In the genomic region with DNA sequence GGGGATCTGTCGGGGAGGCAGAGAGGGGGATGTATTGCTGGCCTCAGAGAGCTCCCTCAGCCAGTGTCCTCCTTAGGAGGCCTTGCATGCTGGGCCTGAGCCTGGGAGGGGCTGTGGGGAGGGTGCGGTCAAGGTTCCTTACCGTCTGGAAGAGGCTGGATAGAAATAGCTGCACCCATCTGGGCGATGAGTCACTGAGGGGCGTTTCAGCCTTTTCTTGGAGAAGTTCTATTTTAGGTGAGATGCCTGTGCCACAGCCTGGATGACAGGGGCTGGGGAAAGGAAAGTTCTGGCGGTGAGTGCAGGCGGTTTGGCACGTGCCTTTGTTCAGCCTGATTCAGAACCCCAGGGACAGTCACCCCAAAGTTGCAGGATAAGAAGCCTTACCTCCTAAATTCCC, we compare ENCODE assay signal across 14 cellular contexts. TPM values are rescaled to one million over a fixed set of nuclear protein-coding genes. Genes with fewer than 3 reads are reported as not detected.
DNase-seq lines count a peak whose midpoint lies in the region; ATAC-seq lines count a peak whose summit lies in the region.
"Had no signal": no experiment of that assay in that cellular context is flagged by ENCODE, and none has a peak within 500 bp of the region (broad histone marks: within the 10 kb centered on the region; RNA-seq: fewer than 3 reads in every experiment).

No MANE protein-coding gene starts in this region.

- in situ Hi-C loops in ACHN (cut with HindIII; ENCODE audit: low pct_ligation_motif_present, low pct_unique_long_range_greater_than_20kb, low sequenced_read_pairs): no loop called here

- H3K9me3 ChIP-seq in adipocyte (ENCODE audit: control insufficient read depth, low read length): no peaks in the 10 kb centered on the region
- H3K9me3 ChIP-seq: BE2C had no signal

- H3K4me1 ChIP-seq in adipocyte (ENCODE audit: control insufficient read depth, insufficient read depth, low read length): no peaks in the 10 kb centered on the region
- H3K4me1 ChIP-seq: BE2C had no signal

- DNase-seq in ACHN (peak; percentile 45), HPDE6-E6E7 (ENCODE audit: extremely low spot score) (peak; percentile 23), adipocyte (ENCODE audit: low read depth) (peak; percentile 45), hepatic stellate cell (ENCODE audit: low spot score) (peak; percentile 72), cerebellum (ENCODE audit: low spot score) (no peak), NCI-H446 treated with DMSO at 0.1 percent for 48 hours (lab: John Stamatoyannopoulos, UW) (no peak)
- no peak for DNase-seq in activated CD4-positive, alpha-beta T cell treated with anti-CD3 and anti-CD28 coated beads for 4 hours
- DNase-seq: activated CD8-positive, alpha-beta memory T cell treated with anti-CD3 and anti-CD28 coated beads, Interleukin-2, amount 10 ng/mL, durations not matched to agents 7 days and 5 days; BE2C; naive B cell; stimulated activated CD4-positive, alpha-beta T cell treated with anti-CD3 and anti-CD28 coated beads, Interleukin-15, amount 100 ng/mL, for 24 hours; stimulated activated naive CD4-positive, alpha-beta T cell; T-helper 1 cell had no signal

- ATAC-seq in HG03045 (IDR thresholded peaks at IDR 0.05; ENCODE audit: unreplicated experiment): no peak
- ATAC-seq: activated CD8-positive, alpha-beta memory T cell treated with anti-CD3 and anti-CD28 coated beads, Interleukin-2, amount 10 ng/mL, durations not matched to agents 7 days and 5 days had no signal

- H3K27me3 ChIP-seq in adipocyte (replicated peaks; ENCODE audit: control insufficient read depth, insufficient read depth, low read length): peaks cover 34% of the 10 kb centered on the region
- H3K27me3 ChIP-seq: BE2C had no signal

- H3K4me3 ChIP-seq in adipocyte (ENCODE audit: low read length): no peak overlapping the region

- H3K36me3 ChIP-seq in adipocyte (ENCODE audit: control insufficient read depth, insufficient read depth, low read length, severe bottlenecking): no peaks in the 10 kb centered on the region
- H3K36me3 ChIP-seq: BE2C had no signal

- H3K9ac ChIP-seq in adipocyte (ENCODE audit: low read length): no peak overlapping the region

RNA-seq across cellular contexts. Expression of a gene that starts 35.7 kb away (rescaled TPM):
- total RNA-seq in cerebellum: 58.3 TPM

RNA-seq across cellular contexts. Expression of a gene that starts 50.8 kb away (rescaled TPM):
- total RNA-seq in cerebellum: 12.2 TPM

RNA-seq across cellular contexts. Expression of a gene that starts 50.9 kb away (rescaled TPM):
- 23.5 TPM for total RNA-seq in cerebellum

Comparison
In these comparisons a context has a peak if more than half of its experiments do, and no peak if none do; other contexts are left out.
1. DNase-seq: peak in ACHN (single experiment), HPDE6-E6E7 (single experiment), adipocyte (single experiment) and hepatic stellate cell (single experiment); none in cerebellum (single experiment), NCI-H446 treated with DMSO at 0.1 percent for 48 hours (single experiment) and activated CD4-positive, alpha-beta T cell treated with anti-CD3 and anti-CD28 coated beads for 4 hours (0 of 2).